ENCODE assay signal across 8 cellular contexts in the genomic region with DNA sequence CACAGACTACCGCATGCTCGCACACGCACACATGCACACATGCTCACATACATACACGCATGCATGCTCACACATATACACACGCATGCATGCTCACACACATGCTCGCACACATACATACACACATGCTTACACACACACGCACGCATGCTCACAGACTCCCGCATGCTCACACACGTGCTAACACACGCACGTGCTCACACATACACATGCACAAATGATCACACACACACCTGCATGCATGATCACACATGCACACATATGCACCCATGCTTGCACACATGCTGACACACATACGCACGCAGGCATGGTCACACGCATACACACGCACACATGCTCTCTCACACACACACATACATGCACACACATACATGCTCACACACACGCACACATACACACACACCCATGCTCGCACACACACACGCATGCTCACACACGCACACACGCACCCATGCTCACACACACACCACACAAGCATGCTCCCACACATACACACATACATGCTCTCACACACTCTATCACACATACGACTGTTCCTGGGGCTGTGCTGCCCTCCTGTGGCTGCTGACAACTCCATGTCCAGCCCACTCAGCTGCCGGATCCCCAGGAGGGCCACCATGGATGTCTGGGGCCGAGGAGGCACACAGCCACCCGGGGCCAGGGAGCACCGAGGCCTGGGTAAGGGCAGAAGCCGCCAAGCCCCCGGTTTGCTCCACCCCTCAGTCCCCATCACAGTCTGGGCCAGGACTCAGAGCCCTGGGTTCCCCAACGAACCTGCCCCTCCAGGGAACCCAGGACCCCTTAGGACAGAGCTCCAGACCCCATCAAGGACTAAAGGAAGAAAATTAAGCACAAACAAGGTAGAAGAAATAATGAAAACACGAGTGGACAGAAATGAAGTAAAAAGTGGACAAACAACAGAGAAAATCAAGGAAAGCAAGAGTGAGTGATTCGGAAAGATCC. TPM values are rescaled to one million over a fixed set of nuclear protein-coding genes. Genes with fewer than 3 reads are reported as not detected.
DNase-seq lines count a peak whose midpoint lies in the region; ATAC-seq, FAIRE-seq and TF ChIP-seq lines count a peak whose summit lies in the region.

No MANE protein-coding gene starts in this region.

- DNase-seq in CD4-positive, alpha-beta T cell, result peak; percentile 74 to 81 (median 77)
- peak; percentile 63 for DNase-seq in HTR-8/SVneo (ENCODE audit: insufficient read length, low spot score)
- peak; percentile 63 for DNase-seq in activated T-cell treated with anti-CD3 and anti-CD28 coated beads for 4 hours
- DNase-seq in stimulated activated naive CD4-positive, alpha-beta T cell treated with Interleukin-2 at 50 U/mL for 16 hours (lab: John Stamatoyannopoulos, UW), result peak; percentile 61

- no peak overlapping the region for H3K27ac Mint-ChIP-seq in CD4-positive, alpha-beta T cell

- no peak overlapping the region for H3K27ac ChIP-seq in CD4-positive, alpha-beta T cell (ENCODE audit: low read depth, low read length)
- H3K27ac ChIP-seq in OCI-LY3 (ENCODE audit: low read length), result no peak overlapping the region
- H3K27ac ChIP-seq in neural cell (ENCODE audit: low read length), result no peak overlapping the region

- TF ChIP-seq RAD21 in neural cell (conservative IDR thresholded peaks at IDR 0.05), result peak; percentile 99

- H3K9ac ChIP-seq in OCI-LY3 (ENCODE audit: low read length), result no peak overlapping the region
- H3K9ac ChIP-seq in neural cell (ENCODE audit: low read length), result no peak overlapping the region

- H3K9me2 ChIP-seq in neural cell (ENCODE audit: insufficient read depth, low read length), result no peaks in the 10 kb centered on the region

- H3K4me1 ChIP-seq in OCI-LY3 (ENCODE audit: low read length), result peaks cover 5% of the 10 kb centered on the region

- H3K79me2 ChIP-seq in OCI-LY3 (ENCODE audit: low read length) (no peaks in the 10 kb centered on the region), neural cell (replicated peaks; ENCODE audit: insufficient read depth, low read length) (no peaks in the 10 kb centered on the region)

- H3K9me3 ChIP-seq in CD4-positive, alpha-beta T cell (ENCODE audit: control insufficient read depth, low read length), result no peaks in the 10 kb centered on the region
- H3K9me3 ChIP-seq in OCI-LY3 (ENCODE audit: insufficient read depth, low read length) (no peaks in the 10 kb centered on the region), neural cell (ENCODE audit: low read length) (no peaks in the 10 kb centered on the region)

- peak; percentile 65 for FAIRE-seq in HTR-8/SVneo (lab: Jason Lieb, UNC)

- H3K27me3 Mint-ChIP-seq in CD4-positive, alpha-beta T cell, result peaks cover 3% of the 10 kb centered on the region

- H2AFZ ChIP-seq in OCI-LY3 (ENCODE audit: low read depth, low read length) (no peak overlapping the region), neural cell (ENCODE audit: low read depth, low read length) (no peak overlapping the region)

- no peaks in the 10 kb centered on the region for H3K4me1 Mint-ChIP-seq in CD4-positive, alpha-beta T cell (ENCODE audit: low read depth)

- TF ChIP-seq EP300 in neural cell (conservative IDR thresholded peaks at IDR 0.05; ENCODE audit: poor library complexity, severe bottlenecking), result peak; percentile 39

- H3K4me3 ChIP-seq in OCI-LY3 (ENCODE audit: low read length), result no peak overlapping the region
- no peak overlapping the region for H3K4me3 ChIP-seq in neural cell (ENCODE audit: low read length)

- H3K36me3 ChIP-seq in OCI-LY3 (replicated peaks; ENCODE audit: low read depth, low read length) (no peaks in the 10 kb centered on the region), neural cell (ENCODE audit: insufficient read depth, low read length) (no peaks in the 10 kb centered on the region)

- H3K27me3 ChIP-seq in CD4-positive, alpha-beta T cell (ENCODE audit: control insufficient read depth, insufficient read depth, low read length), result no peaks in the 10 kb centered on the region
- H3K27me3 ChIP-seq in OCI-LY3 (ENCODE audit: low read depth, low read length) (peaks cover 6% of the 10 kb centered on the region; the same call in 1 of the 2 replicates), neural cell (ENCODE audit: insufficient read depth, low read depth, low read length) (no peaks in the 10 kb centered on the region)

- intact Hi-C loops in CD4-positive, alpha-beta T cell (cut with DNase I, micrococcal nuclease), result loop anchor here (1.0 kb wide), 1 partner anchor 143 kb away; no protein-coding TSS in a partner anchor

- CTCF ChIA-PET in CD4-positive, alpha-beta T cell (lab: Charles Lee), result interaction anchor here (0.6 to 1.4 kb wide), 9 partner anchors 13 to 147 kb away, joined by 3 to 9 read pairs (median 4); no protein-coding TSS in a partner anchor

- no peaks in the 10 kb centered on the region for H3F3A ChIP-seq in neural cell (ENCODE audit: insufficient read depth, low read length, poor library complexity, severe bottlenecking)

- H3K4me3 Mint-ChIP-seq in CD4-positive, alpha-beta T cell, result no peak overlapping the region

- H3K36me3 Mint-ChIP-seq in CD4-positive, alpha-beta T cell (ENCODE audit: low read depth), result no peaks in the 10 kb centered on the region

- H4K20me1 ChIP-seq in OCI-LY3 (ENCODE audit: insufficient read depth, low read length) (no peaks in the 10 kb centered on the region), neural cell (ENCODE audit: insufficient read depth) (no peaks in the 10 kb centered on the region)

- ATAC-seq in CD4-positive, alpha-beta T cell (ENCODE audit: poor library complexity), result peak; percentile 88
- peak; percentile 77 for ATAC-seq in esophagus mucosa
- no peak for ATAC-seq in GM21723 (IDR thresholded peaks at IDR 0.05; ENCODE audit: unreplicated experiment)

- POLR2A ChIA-PET in CD4-positive, alpha-beta T cell (lab: Charles Lee), result interaction anchor here (1.0 to 1.4 kb wide), 6 partner anchors 91 to 147 kb away, joined by 3 to 6 read pairs (median 6); no protein-coding TSS in a partner anchor

- no peaks in the 10 kb centered on the region for H3K9me3 Mint-ChIP-seq in CD4-positive, alpha-beta T cell

- H3K4me2 ChIP-seq in OCI-LY3 (ENCODE audit: low read length), result no peak overlapping the region
- no peak overlapping the region for H3K4me2 ChIP-seq in neural cell (ENCODE audit: low read length)

- TF ChIP-seq CTCF in CD4-positive, alpha-beta T cell (IDR thresholded peaks at IDR 0.05), result peak; percentile 76
- TF ChIP-seq CTCF in OCI-LY3 (IDR thresholded peaks at IDR 0.05; ENCODE audit: low read depth, low read length) (peak; percentile 89), neural cell (IDR thresholded peaks at IDR 0.05; ENCODE audit: poor library complexity, severe bottlenecking) (peak; percentile 98)

TF ChIP-seq in neural cell, 6 proteins besides CTCF, POLR2A, EP300 and RAD21:
- no peak for TF ChIP-seq EZH2 (IDR thresholded peaks at IDR 0.05; ENCODE audit: borderline replicate concordance, insufficient read depth, low read length, poor library complexity, severe bottlenecking)
- no peak for TF ChIP-seq TAF1 (IDR thresholded peaks at IDR 0.05; ENCODE audit: low read depth)
- peak; percentile 53 for TF ChIP-seq MXI1 (conservative IDR thresholded peaks at IDR 0.05; ENCODE audit: poor library complexity, severe bottlenecking)
- TF ChIP-seq POLR2AphosphoS5 (IDR thresholded peaks at IDR 0.05), result peak; percentile 49
- TF ChIP-seq, protein P1, sequence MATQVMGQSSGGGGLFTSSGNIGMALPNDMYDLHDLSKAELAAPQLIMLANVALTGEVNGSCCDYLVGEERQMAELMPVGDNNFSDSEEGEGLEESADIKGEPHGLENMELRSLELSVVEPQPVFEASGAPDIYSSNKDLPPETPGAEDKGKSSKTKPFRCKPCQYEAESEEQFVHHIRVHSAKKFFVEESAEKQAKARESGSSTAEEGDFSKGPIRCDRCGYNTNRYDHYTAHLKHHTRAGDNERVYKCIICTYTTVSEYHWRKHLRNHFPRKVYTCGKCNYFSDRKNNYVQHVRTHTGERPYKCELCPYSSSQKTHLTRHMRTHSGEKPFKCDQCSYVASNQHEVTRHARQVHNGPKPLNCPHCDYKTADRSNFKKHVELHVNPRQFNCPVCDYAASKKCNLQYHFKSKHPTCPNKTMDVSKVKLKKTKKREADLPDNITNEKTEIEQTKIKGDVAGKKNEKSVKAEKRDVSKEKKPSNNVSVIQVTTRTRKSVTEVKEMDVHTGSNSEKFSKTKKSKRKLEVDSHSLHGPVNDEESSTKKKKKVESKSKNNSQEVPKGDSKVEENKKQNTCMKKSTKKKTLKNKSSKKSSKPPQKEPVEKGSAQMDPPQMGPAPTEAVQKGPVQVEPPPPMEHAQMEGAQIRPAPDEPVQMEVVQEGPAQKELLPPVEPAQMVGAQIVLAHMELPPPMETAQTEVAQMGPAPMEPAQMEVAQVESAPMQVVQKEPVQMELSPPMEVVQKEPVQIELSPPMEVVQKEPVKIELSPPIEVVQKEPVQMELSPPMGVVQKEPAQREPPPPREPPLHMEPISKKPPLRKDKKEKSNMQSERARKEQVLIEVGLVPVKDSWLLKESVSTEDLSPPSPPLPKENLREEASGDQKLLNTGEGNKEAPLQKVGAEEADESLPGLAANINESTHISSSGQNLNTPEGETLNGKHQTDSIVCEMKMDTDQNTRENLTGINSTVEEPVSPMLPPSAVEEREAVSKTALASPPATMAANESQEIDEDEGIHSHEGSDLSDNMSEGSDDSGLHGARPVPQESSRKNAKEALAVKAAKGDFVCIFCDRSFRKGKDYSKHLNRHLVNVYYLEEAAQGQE (IDR thresholded peaks at IDR 0.05; ENCODE audit: borderline replicate concordance), result no peak
- peak; percentile 99 for TF ChIP-seq SMC3 (conservative IDR thresholded peaks at IDR 0.05; ENCODE audit: poor library complexity)

RNA-seq across cellular contexts. Expression of gene EGFL7, which starts 31.4 kb away (rescaled TPM):
- not detected for total RNA-seq in CD4-positive, alpha-beta T cell
- 13.0 TPM for total RNA-seq in esophagus mucosa
- 8.2 and 12.5 TPM in 2 replicates for polyA plus RNA-seq in neural cell
- 4.6 and 4.7 TPM in 2 replicates for polyA minus RNA-seq in neural cell

RNA-seq across cellular contexts. Expression of gene AGPAT2, which starts 55.9 kb away (rescaled TPM):
- total RNA-seq in CD4-positive, alpha-beta T cell, result 1 to 10 TPM; 3.6 to 4.0 TPM
- 91.7 TPM for total RNA-seq in esophagus mucosa
- polyA plus RNA-seq in neural cell, result 1.3 TPM in 1 of 2 replicates, not detected in the other
- polyA minus RNA-seq in neural cell, result 1.7 TPM in 1 of 2 replicates, not detected in the other

Comparison
In these comparisons a context has a peak if more than half of its experiments do, and no peak if none do; other contexts are left out.
1. RNA of gene EGFL7, which starts 31.4 kb away (total RNA-seq): 13.0 TPM in esophagus mucosa (single experiment); not detected in CD4-positive, alpha-beta T cell; every median in the first group is over 10 times any median in the second.
2. RNA of gene AGPAT2, which starts 55.9 kb away (total RNA-seq): 91.7 TPM in esophagus mucosa (single experiment); 3.6 to 4.0 TPM in CD4-positive, alpha-beta T cell; every median in the first group is over 10 times any median in the second.
3. Peak in every context shown above with its lines, with median percentiles within 50 percentile points of each other: DNase-seq and CTCF ChIP-seq.